Comparison of ENCODE assay signal across 8 cellular contexts in the genomic region with DNA sequence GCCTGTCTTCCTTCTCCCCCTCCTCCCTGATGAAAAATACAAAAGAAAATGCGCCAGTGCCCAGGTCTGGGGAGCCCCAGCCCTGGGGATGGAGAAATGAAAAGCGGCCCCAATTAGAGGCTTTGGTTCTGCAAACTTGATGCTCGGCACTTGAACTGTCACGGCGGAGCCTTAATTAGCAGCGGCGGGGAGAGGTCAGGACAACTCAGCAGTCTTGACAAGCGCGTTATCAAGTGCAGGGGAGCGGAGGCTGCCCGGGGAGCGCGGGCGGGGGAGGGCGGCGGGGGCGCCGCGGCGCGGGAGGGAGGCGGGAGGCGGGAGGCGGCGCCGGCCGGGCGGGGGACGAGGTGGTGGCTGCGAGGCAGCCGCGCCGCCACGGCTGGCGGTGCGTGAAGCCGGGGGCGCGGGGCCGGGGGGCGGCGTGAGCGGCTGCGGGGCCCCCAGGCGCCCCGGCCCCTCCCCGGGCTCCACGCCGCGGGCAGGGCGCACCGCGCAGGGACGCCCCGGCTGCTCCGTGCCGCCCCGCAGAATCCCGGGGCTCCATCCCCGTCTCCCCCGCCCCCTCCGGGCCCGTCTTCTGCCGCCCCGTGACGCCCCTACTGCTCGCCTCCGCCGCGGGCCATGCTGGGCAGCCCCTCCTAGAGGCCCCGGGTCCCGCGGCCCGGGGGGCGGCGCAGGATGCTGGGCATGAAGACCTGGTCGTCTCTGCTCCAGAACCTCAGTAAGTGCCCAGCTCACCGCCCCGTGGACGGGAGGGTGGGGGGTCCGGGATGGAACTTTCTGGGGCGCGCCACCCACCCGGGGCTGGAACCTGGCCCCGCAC.
A peak's percentile ranks its signal among the peaks of the same experiment; 100 is the strongest.
DNase-seq lines count a peak whose midpoint lies in the region; ATAC-seq and TF ChIP-seq lines count a peak whose summit lies in the region.

No MANE protein-coding gene starts in this region.

- intact Hi-C loops in ovary (cut with DNase I) = no loop called here

- H3K27me3 ChIP-seq in ectodermal cell (ENCODE audit: control insufficient read depth, insufficient read depth, low read length, poor library complexity, severe bottlenecking) (peaks cover 72% of the 10 kb centered on the region), ovary (no peaks in the 10 kb centered on the region)

- H3K36me3 ChIP-seq in ectodermal cell (ENCODE audit: control insufficient read depth, insufficient read depth, low read length) = no peaks in the 10 kb centered on the region
- H3K36me3 ChIP-seq in ovary = no peaks in the 10 kb centered on the region

- TF ChIP-seq POLR2A in ovary (IDR thresholded peaks at IDR 0.05) = no peak

- H3K27ac ChIP-seq in ectodermal cell (ENCODE audit: insufficient read depth, low read depth, low read length, poor library complexity, severe bottlenecking) = no peak overlapping the region
- H3K27ac ChIP-seq in ovary = peak overlapping the region; percentile 79 to 83

- 2 to 3% methylated on average over 85 of the region's 85 CpGs for WGBS in ectodermal cell, 2 experiments
- WGBS in ovary, 3 donors = 2 to 6% (median 3%) methylated on average over 31 to 69 of the region's 85 CpGs

- peak overlapping the region; percentile 26 for H3K4me3 ChIP-seq in ectodermal cell (ENCODE audit: insufficient read depth, low read depth, low read length)
- peak overlapping the region; percentile 45 for H3K4me3 ChIP-seq in ovary

- TF ChIP-seq CTCF in ovary (IDR thresholded peaks at IDR 0.05) = no peak

- DNase-seq in activated T-cell treated with anti-CD3 and anti-CD28 coated beads for 4 hours (peak; percentile 28), OCI-M1 (lab: John Stamatoyannopoulos, UW) (peak; percentile 80), ovary (peak; percentile 65 to 74 (median 66)), G401 (ENCODE audit: low spot score) (no peak)
- DNase-seq in activated T-cell treated with anti-CD3 and anti-CD28 coated beads, Interleukin-2, amount 50 U/mL, for 48 hours = no peak

- H3K4me1 ChIP-seq in ectodermal cell (ENCODE audit: control insufficient read depth, insufficient read depth, low read length) (peaks cover 38% of the 10 kb centered on the region), ovary (ENCODE audit: insufficient read depth) (peaks cover 58% of the 10 kb centered on the region)

- TF ChIP-seq EP300 in ovary (IDR thresholded peaks at IDR 0.05) = no peak

- in situ Hi-C loops in G401 (cut with HindIII; ENCODE audit: low sequenced_read_pairs) = no loop called here

- ATAC-seq in esophagus mucosa (no peak), HG03196 (IDR thresholded peaks at IDR 0.05; ENCODE audit: unreplicated experiment) (no peak)

- H3K9me3 ChIP-seq in ectodermal cell (ENCODE audit: control insufficient read depth, low read length) (no peaks in the 10 kb centered on the region), ovary (no peaks in the 10 kb centered on the region)

Comparison
In these comparisons a context has a peak if more than half of its experiments do, and no peak if none do; other contexts are left out.
1. DNase-seq: peak in activated T-cell treated with anti-CD3 and anti-CD28 coated beads for 4 hours (single experiment), OCI-M1 (single experiment) and ovary (5 of 5); none in activated T-cell treated with anti-CD3 and anti-CD28 coated beads, Interleukin-2, amount 50 U/mL, for 48 hours (0 of 2) and G401 (single experiment).